ENCODE assay signal across 17 cellular contexts in genomic region chr10:28113202-28113601, GRCh38.
A peak's percentile ranks its signal among the peaks of the same experiment; 100 is the strongest.
DNase-seq lines count a peak whose midpoint lies in the region; ATAC-seq, FAIRE-seq and TF ChIP-seq lines count a peak whose summit lies in the region.
"Had no signal": no experiment of that assay in that cellular context is flagged by ENCODE, and none has a peak within 500 bp of the region (broad histone marks: within the 10 kb centered on the region; RNA-seq: fewer than 3 reads in every experiment).

No MANE protein-coding gene starts in this region.

- no peaks in the 10 kb centered on the region for H3K36me3 Mint-ChIP-seq in WTC11

- H4K20me1 ChIP-seq in HCT116 (ENCODE audit: insufficient read depth): no peaks in the 10 kb centered on the region

- H3K4me1 ChIP-seq in HCT116 (ENCODE audit: control insufficient read depth in 1 of 2, insufficient read depth in 2 of 2, low read length in 2 of 2) (peaks cover 47 to 76% of the 10 kb centered on the region in 2 experiments), left lung (no peaks in the 10 kb centered on the region), kidney (ENCODE audit: control insufficient read depth in 1 of 2, insufficient read depth in 1 of 2, low read depth in 1 of 2, low read length in 2 of 2) (no peaks in the 10 kb centered on the region)
- H3K4me1 ChIP-seq: A549, BE2C had no signal

- no peaks in the 10 kb centered on the region for H3K9me2 ChIP-seq in HCT116 (ENCODE audit: insufficient read depth)

- H3K27ac Mint-ChIP-seq in WTC11: 0 out of 2 replicates have a peak overlapping the region, but pooled peaks have one; percentile 44
- H3K27ac Mint-ChIP-seq: CD8-positive, alpha-beta T cell; IgD-negative memory B cell had no signal

- no peaks in the 10 kb centered on the region for H3K9me3 ChIP-seq in HCT116 (ENCODE audit: control insufficient read depth in 1 of 2, insufficient read depth in 1 of 2, low read depth in 1 of 2, low read length in 2 of 2)
- no peaks in the 10 kb centered on the region for H3K9me3 ChIP-seq in left lung
- H3K9me3 ChIP-seq in kidney (ENCODE audit: control insufficient read depth in 1 of 2, low read length in 2 of 2): no peaks in the 10 kb centered on the region
- H3K9me3 ChIP-seq: A549, BE2C had no signal

- POLR2A ChIA-PET in HCT116 (lab: Charles Lee): interaction anchor here (1.7 kb wide), 2 partner anchors 8 to 11 kb away, joined by 4 to 5 read pairs; no protein-coding TSS in a partner anchor
- POLR2A ChIA-PET in WTC11 (lab: Charles Lee): no interaction called here

- no TSS peak for BruUV-seq in HCT116 (replicated peaks; lab: Mats Ljungman, UMichigan)

- RAD21 ChIA-PET in HCT116 (lab: Charles Lee; ENCODE audit: low non-redundant PET in 1 of 2, low total read pairs in 2 of 2, uncharacterized antibody in 2 of 2, unreplicated experiment in 2 of 2): no interaction called here

- ATAC-seq in HCT116 (peak; percentile 56), WTC11 (no peak), left lung (peak; percentile 74), sciatic nerve (no peak)
- ATAC-seq: CD8-positive, alpha-beta T cell had no signal

- FAIRE-seq in kidney (lab: Jason Lieb, UNC): no peak
- no peak for FAIRE-seq in D721Med (lab: Jason Lieb, UNC)
- FAIRE-seq: A549, G401.6, GM12891 had no signal

- H2AFZ ChIP-seq in HCT116 (ENCODE audit: low read depth, low read length, poor library complexity, severe bottlenecking): no peak overlapping the region

- H3K27me3 ChIP-seq in HCT116 (ENCODE audit: insufficient read depth, low read length) (no peaks in the 10 kb centered on the region), left lung (no peaks in the 10 kb centered on the region)
- H3K27me3 ChIP-seq: BE2C had no signal

- DNase-seq in DMS53 treated with DMSO at 0.1 percent for 48 hours (lab: John Stamatoyannopoulos, UW; ENCODE audit: unreplicated experiment): peak; percentile 93
- no peak for DNase-seq in HCT116 (ENCODE audit: low read depth, low spot score)
- DNase-seq in WTC11 (ENCODE audit: low spot score): no peak
- DNase-seq in left lung: no peak
- no peak for DNase-seq in kidney
- DNase-seq in sciatic nerve (ENCODE audit: low spot score): no peak
- DNase-seq in D721Med (ENCODE audit: insufficient read length, low spot score): no peak
- DNase-seq: BE2C; CD8-positive, alpha-beta T cell; COR-L47; DMS79; KG1 had no signal

- H3K79me2 ChIP-seq in HCT116 (ENCODE audit: insufficient read depth, low read length): peaks cover 24% of the 10 kb centered on the region

- H3K36me3 ChIP-seq in HCT116 (ENCODE audit: control insufficient read depth in 1 of 2, insufficient read depth in 2 of 2, low read length in 2 of 2) (0 out of 4 replicates have a peak, but pooled peaks cover 0 to 7% of the 10 kb centered on the region in 2 experiments), left lung (no peaks in the 10 kb centered on the region), kidney (ENCODE audit: control insufficient read depth in 1 of 2, insufficient read depth in 2 of 2, low read length in 2 of 2) (no peaks in the 10 kb centered on the region)
- H3K36me3 ChIP-seq: BE2C had no signal

- H3K4me1 Mint-ChIP-seq in WTC11: 0 out of 2 replicates have a peak, but pooled peaks cover 5% of the 10 kb centered on the region
- H3K4me1 Mint-ChIP-seq: CD14-positive monocyte, IgD-negative memory B cell had no signal

- peak overlapping the region; percentile 54 for H3K4me2 ChIP-seq in HCT116 (ENCODE audit: low read length)
- H3K4me2 ChIP-seq: A549 had no signal

- intact Hi-C loops in HCT116 (cut with micrococcal nuclease): no loop called here
- intact Hi-C loops in left lung (cut with DNase I): no loop called here
- intact Hi-C loops in kidney (cut with DNase I): no loop called here
- intact Hi-C loops in sciatic nerve (cut with DNase I): no loop called here

- no peaks in the 10 kb centered on the region for H3K27me3 Mint-ChIP-seq in WTC11 (ENCODE audit: low read depth)
- H3K27me3 Mint-ChIP-seq: IgD-negative memory B cell had no signal

- TF ChIP-seq CTCF in HCT116 (IDR thresholded peaks at IDR 0.05 in 2 of 3, conservative IDR thresholded peaks at IDR 0.05 in 1 of 3; ENCODE audit: borderline replicate concordance in 1 of 3, insufficient read depth in 1 of 3, low read depth in 2 of 3, low read length in 2 of 3) (no peak), WTC11 (IDR thresholded peaks at IDR 0.05) (no peak), left lung (IDR thresholded peaks at IDR 0.05) (no peak), kidney (IDR thresholded peaks at IDR 0.05; ENCODE audit: borderline replicate concordance, extremely low read depth, insufficient read depth) (no peak), D721Med (IDR thresholded peaks at IDR 0.05; ENCODE audit: insufficient read depth, missing control alignments) (no peak)

- TF ChIP-seq POLR2A in HCT116 (IDR thresholded peaks at IDR 0.05; ENCODE audit: borderline replicate concordance, extremely low read depth, insufficient read depth, insufficient read length): no peak

- no peak for TF ChIP-seq RAD21 in HCT116 (IDR thresholded peaks at IDR 0.05; ENCODE audit: low read depth)

- H3K9ac ChIP-seq in HCT116 (ENCODE audit: low read length) (peak overlapping the region; percentile 41), kidney (ENCODE audit: low read length in 2 of 2) (no peak overlapping the region)

- H3K4me3 Mint-ChIP-seq in WTC11: no peak overlapping the region
- H3K4me3 Mint-ChIP-seq: CD14-positive monocyte; CD8-positive, alpha-beta T cell; IgD-negative memory B cell had no signal

- H3K4me3 ChIP-seq in HCT116 (replicated peaks in 1 of 2; ENCODE audit: low read depth in 1 of 2, low read length in 2 of 2) (no peak overlapping the region), left lung (no peak overlapping the region), kidney (ENCODE audit: low read length in 2 of 2) (no peak overlapping the region)
- H3K4me3 ChIP-seq: A549 had no signal

- CTCF ChIA-PET in HCT116 (lab: Charles Lee) (no interaction called here), WTC11 (lab: Charles Lee) (no interaction called here)

- peak overlapping the region; percentile 96 for H3K27ac ChIP-seq in HCT116 (ENCODE audit: low read depth, low read length)
- H3K27ac ChIP-seq in left lung: no peak overlapping the region
- H3K27ac ChIP-seq in kidney (ENCODE audit: low read depth in 2 of 2, low read length in 2 of 2): no peak overlapping the region
- H3K27ac ChIP-seq: A549 had no signal

- no peaks in the 10 kb centered on the region; the same call in 1 of the 2 replicates for H3K9me3 Mint-ChIP-seq in WTC11
- H3K9me3 Mint-ChIP-seq: CD8-positive, alpha-beta T cell; IgD-negative memory B cell had no signal

TF ChIP-seq in HCT116, 20 proteins besides CTCF, POLR2A, EP300 and RAD21:
- no peak for TF ChIP-seq EZH2 (IDR thresholded peaks at IDR 0.05)
- no peak for TF ChIP-seq SRF (IDR thresholded peaks at IDR 0.05; ENCODE audit: low read depth)
- TF ChIP-seq POLR2AphosphoS5 (IDR thresholded peaks at IDR 0.05; ENCODE audit: low read depth, low read length): no peak; the same call in 1 of the 2 replicates
- TF ChIP-seq MAX (IDR thresholded peaks at IDR 0.05): 0 out of 2 replicates have a peak, but pooled peaks have one; percentile 41
- TF ChIP-seq SP1 (IDR thresholded peaks at IDR 0.05; ENCODE audit: low read depth): peak; percentile 65

TF ChIP-seq in WTC11, 78 proteins besides CTCF, POLR2A, EP300 and RAD21 (continues in another document):
- TF ChIP-seq IRF2 (CRISPR knock-in tag; IDR thresholded peaks at IDR 0.05; ENCODE audit: borderline replicate concordance, low read depth): no peak
- no peak for TF ChIP-seq ZMAT4 (CRISPR knock-in tag; IDR thresholded peaks at IDR 0.05)
- TF ChIP-seq ATF6 (CRISPR knock-in tag; IDR thresholded peaks at IDR 0.05): no peak
- no peak for TF ChIP-seq ZBTB43 (CRISPR knock-in tag; IDR thresholded peaks at IDR 0.05)
- TF ChIP-seq CDX4 (CRISPR knock-in tag; IDR thresholded peaks at IDR 0.05; ENCODE audit: borderline replicate concordance): no peak
- TF ChIP-seq ZNF121 (CRISPR knock-in tag; IDR thresholded peaks at IDR 0.05): no peak
- no peak for TF ChIP-seq ZNF232 (CRISPR knock-in tag; IDR thresholded peaks at IDR 0.05)
- TF ChIP-seq NFATC4 (CRISPR knock-in tag; IDR thresholded peaks at IDR 0.05): no peak
- no peak for TF ChIP-seq SMAD3 (CRISPR knock-in tag; IDR thresholded peaks at IDR 0.05; ENCODE audit: borderline replicate concordance)

Comparison
In these comparisons a context has a peak if more than half of its experiments do, and no peak if none do; other contexts are left out.
1. ATAC-seq: peak in HCT116 (single experiment) and left lung (single experiment); none in WTC11 (single experiment) and sciatic nerve (single experiment).